In the genomic region with DNA sequence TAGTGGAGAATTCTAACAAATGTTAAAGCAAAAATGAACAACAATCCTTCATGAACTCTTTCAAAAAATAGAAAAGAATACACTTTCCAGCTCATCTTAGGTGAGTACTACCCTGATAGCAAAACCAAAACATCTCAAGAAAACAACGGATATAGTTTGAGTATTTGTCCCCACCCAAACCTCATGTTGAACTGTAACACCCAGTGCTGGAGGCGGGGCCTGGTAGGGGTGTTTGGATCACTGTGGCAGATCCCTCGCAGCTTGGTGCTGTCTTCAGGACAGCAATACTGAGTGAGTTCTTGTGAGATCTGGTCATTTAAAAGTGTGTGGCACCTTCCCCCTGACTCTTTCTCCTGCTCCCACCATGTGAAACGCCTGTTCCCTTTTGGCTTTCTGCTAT, we compare ENCODE assay signal across 16 cellular contexts.
"Had no signal": no experiment of that assay in that cellular context is flagged by ENCODE, and none has a peak within 500 bp of the region (broad histone marks: within the 10 kb centered on the region; RNA-seq: fewer than 3 reads in every experiment).

No MANE protein-coding gene starts in this region.

- H3K27ac Mint-ChIP-seq: natural killer cell treated with Interleukin-12 subunit alpha and Interleukin-12 subunit beta and Interleukin-15 and Interleukin-18, amount 100 ng/mL, for 72 hours; stimulated activated naive B cell treated with anti-CD40 and anti-IgM and Interleukin-4, amounts not matched to agents 10 μg/mL and 1 μg/mL and 100 μg/mL, for 72 hours had no signal

- H3K27ac ChIP-seq: adrenal gland, epithelial cell of prostate, foreskin keratinocyte, hepatocyte, lower lobe of right lung, sigmoid colon, SK-N-MC, upper lobe of right lung had no signal

- H3K4me3 Mint-ChIP-seq: natural killer cell treated with Interleukin-12 subunit alpha and Interleukin-12 subunit beta and Interleukin-15 and Interleukin-18, amount 100 ng/mL, for 72 hours; stimulated activated naive B cell treated with anti-CD40 and anti-IgM and Interleukin-4, amounts not matched to agents 10 μg/mL and 1 μg/mL and 100 μg/mL, for 72 hours had no signal

- H3K4me1 Mint-ChIP-seq: stimulated activated naive B cell treated with anti-CD40 and anti-IgM and Interleukin-4, amounts not matched to agents 10 μg/mL and 1 μg/mL and 100 μg/mL, for 72 hours had no signal

- H3K4me3 ChIP-seq: adrenal gland, hepatocyte, lower lobe of right lung, sigmoid colon, SK-N-MC, upper lobe of right lung had no signal

- H3K27me3 Mint-ChIP-seq: natural killer cell treated with Interleukin-12 subunit alpha and Interleukin-12 subunit beta and Interleukin-15 and Interleukin-18, amount 100 ng/mL, for 72 hours; stimulated activated naive B cell treated with anti-CD40 and anti-IgM and Interleukin-4, amounts not matched to agents 10 μg/mL and 1 μg/mL and 100 μg/mL, for 72 hours had no signal

- H3K27me3 ChIP-seq: adrenal gland, foreskin keratinocyte, hepatocyte, sigmoid colon, upper lobe of right lung had no signal

- DNase-seq: adrenal gland; dermis blood vessel endothelial cell; foreskin keratinocyte; islet precursor cell; left colon; lower lobe of right lung; sigmoid colon; stimulated activated CD4-positive, alpha-beta T cell treated with anti-CD3 and anti-CD28 coated beads, Interleukin-4, amount 100 ng/mL, for 4 hours; stimulated activated naive B cell treated with anti-CD40 and anti-IgM and Interleukin-4, amounts not matched to agents 10 μg/mL and 1 μg/mL and 100 μg/mL, for 72 hours; T1000; upper lobe of right lung had no signal

- H3K9me3 ChIP-seq: adrenal gland, lower lobe of right lung, sigmoid colon, upper lobe of right lung had no signal

- H3K4me1 ChIP-seq: adrenal gland, foreskin keratinocyte, lower lobe of right lung, sigmoid colon, upper lobe of right lung had no signal

- H3K9me3 Mint-ChIP-seq: activated naive CD4-positive, alpha-beta T cell treated with anti-CD3 and anti-CD28 coated beads, Interleukin-2, amount 50 U/mL, for 72 hours; natural killer cell treated with Interleukin-12 subunit alpha and Interleukin-12 subunit beta and Interleukin-15 and Interleukin-18, amount 100 ng/mL, for 72 hours; stimulated activated naive B cell treated with anti-CD40 and anti-IgM and Interleukin-4, amounts not matched to agents 10 μg/mL and 1 μg/mL and 100 μg/mL, for 72 hours had no signal
